In the genomic region with DNA sequence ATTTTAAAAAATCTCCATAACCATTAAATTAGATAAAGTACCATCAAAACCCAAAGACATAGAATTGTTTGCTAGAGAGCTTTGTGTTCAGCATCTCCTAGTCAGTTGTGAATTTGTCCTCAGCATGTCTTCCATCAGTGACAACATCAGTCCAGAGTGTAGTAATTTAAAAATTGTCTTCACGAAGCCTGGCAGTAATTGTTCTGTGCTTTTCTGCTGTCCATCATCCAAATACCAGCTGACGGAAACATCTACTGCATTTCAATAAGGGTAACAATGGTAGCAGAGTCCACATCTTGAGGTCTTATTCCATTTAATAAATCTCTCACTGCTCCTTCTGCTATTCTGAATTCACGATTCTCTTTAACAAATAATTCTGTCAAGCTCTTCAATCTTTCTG, we compare ENCODE assay signal across 6 cellular contexts.
"Had no signal": no experiment of that assay in that cellular context is flagged by ENCODE, and none has a peak within 500 bp of the region (broad histone marks: within the 10 kb centered on the region; RNA-seq: fewer than 3 reads in every experiment).

No MANE protein-coding gene starts in this region.

- H3K4me3 Mint-ChIP-seq: IgD-negative memory B cell had no signal

- H3K4me1 Mint-ChIP-seq: IgD-negative memory B cell had no signal

- H3K27ac Mint-ChIP-seq: IgD-negative memory B cell had no signal

- H3K27ac ChIP-seq: HL-60 had no signal

- DNase-seq: IMR-90, KBM-7 had no signal

- H3K4me3 ChIP-seq: K562 had no signal

- H3K27me3 Mint-ChIP-seq: IgD-negative memory B cell had no signal

- ATAC-seq: HepG2, K562 had no signal
